In genomic region chr5:140725799-140726471, GRCh38 we compare ENCODE assay signal across 1 cellular context.
TF ChIP-seq lines count a peak whose summit lies in the region.

No MANE protein-coding gene starts in this region.

TF ChIP-seq in HepG2, 621 proteins besides CTCF, POLR2A, EP300 and RAD21 (continued from another document and continues in another):
- TF ChIP-seq DDIT3 (CRISPR knock-in tag; IDR thresholded peaks at IDR 0.05): no peak
- TF ChIP-seq ATF6 (CRISPR knock-in tag; conservative IDR thresholded peaks at IDR 0.05): no peak
- TF ChIP-seq MXD3 (CRISPR knock-in tag; IDR thresholded peaks at IDR 0.05): no peak
- peak; percentile 59; the same call in 1 of the 2 replicates for TF ChIP-seq ZBTB43 (CRISPR knock-in tag; conservative IDR thresholded peaks at IDR 0.05)
- no peak for TF ChIP-seq ZNF414 (CRISPR knock-in tag; IDR thresholded peaks at IDR 0.05)
- TF ChIP-seq ZNF10 (CRISPR knock-in tag; IDR thresholded peaks at IDR 0.05; ENCODE audit: borderline replicate concordance, low read depth): no peak
- TF ChIP-seq ZNF431 (CRISPR knock-in tag; IDR thresholded peaks at IDR 0.05; ENCODE audit: borderline replicate concordance, low read depth): no peak
- no peak for TF ChIP-seq ZIK1 (CRISPR knock-in tag; IDR thresholded peaks at IDR 0.05; ENCODE audit: borderline replicate concordance, low read depth)
- TF ChIP-seq ZNF891 (CRISPR knock-in tag; IDR thresholded peaks at IDR 0.05): no peak
- no peak for TF ChIP-seq ZNF138 (CRISPR knock-in tag; IDR thresholded peaks at IDR 0.05; ENCODE audit: low read depth)
- TF ChIP-seq ZC3H13 (CRISPR knock-in tag; IDR thresholded peaks at IDR 0.05): no peak
- TF ChIP-seq YEATS2 (CRISPR knock-in tag; IDR thresholded peaks at IDR 0.05; ENCODE audit: borderline replicate concordance): peak; percentile 69; the same call in 1 of the 2 replicates
- TF ChIP-seq ZNF44 (CRISPR knock-in tag; IDR thresholded peaks at IDR 0.05): no peak
- no peak for TF ChIP-seq REL (CRISPR knock-in tag; conservative IDR thresholded peaks at IDR 0.05)
- TF ChIP-seq ZNF572 (CRISPR knock-in tag; IDR thresholded peaks at IDR 0.05): no peak
- no peak for TF ChIP-seq ZNF713 (CRISPR knock-in tag; IDR thresholded peaks at IDR 0.05)
- no peak for TF ChIP-seq ZNF691 (CRISPR knock-in tag; IDR thresholded peaks at IDR 0.05; ENCODE audit: borderline replicate concordance, low read depth)
- no peak for TF ChIP-seq ZFP36 (IDR thresholded peaks at IDR 0.05; ENCODE audit: borderline replicate concordance, low read depth, low read length, partially characterized antibody)
- TF ChIP-seq THRA (CRISPR knock-in tag; IDR thresholded peaks at IDR 0.05; ENCODE audit: borderline replicate concordance): peak; percentile 49; the same call in 1 of the 2 replicates
- peak; percentile 61; the same call in 1 of the 2 replicates for TF ChIP-seq ZHX2 (IDR thresholded peaks at IDR 0.05; ENCODE audit: low read depth)
- no peak for TF ChIP-seq ZHX2 (CRISPR knock-in tag; IDR thresholded peaks at IDR 0.05; ENCODE audit: borderline replicate concordance)
- TF ChIP-seq TGIF2 (CRISPR knock-in tag; IDR thresholded peaks at IDR 0.05): no peak
- no peak for TF ChIP-seq ZNF549 (CRISPR knock-in tag; IDR thresholded peaks at IDR 0.05)
- no peak for TF ChIP-seq KDM4B (CRISPR knock-in tag; IDR thresholded peaks at IDR 0.05)
- peak; percentile 86 for TF ChIP-seq KAT8 (CRISPR knock-in tag; IDR thresholded peaks at IDR 0.05)
- TF ChIP-seq ZNF121 (CRISPR knock-in tag; IDR thresholded peaks at IDR 0.05): 0 out of 2 replicates have a peak, but pooled peaks have one; percentile 49
- peak in 1 of 2 experiments; percentile 61; a peak in 1 of 4 replicates for TF ChIP-seq ATF4 (CRISPR knock-in tag; IDR thresholded peaks at IDR 0.05)
- TF ChIP-seq POGK (CRISPR knock-in tag; conservative IDR thresholded peaks at IDR 0.05): peak; percentile 82
- no peak for TF ChIP-seq THAP8 (CRISPR knock-in tag; IDR thresholded peaks at IDR 0.05; ENCODE audit: borderline replicate concordance)
- TF ChIP-seq SP4 (CRISPR knock-in tag; IDR thresholded peaks at IDR 0.05): 0 out of 2 replicates have a peak, but pooled peaks have one; percentile 42
- no peak for TF ChIP-seq TCF12 (IDR thresholded peaks at IDR 0.05)
- no peak for TF ChIP-seq TCF12 (CRISPR knock-in tag; IDR thresholded peaks at IDR 0.05)
- TF ChIP-seq RELA (CRISPR knock-in tag; IDR thresholded peaks at IDR 0.05): no peak
- TF ChIP-seq GZF1 (CRISPR knock-in tag; IDR thresholded peaks at IDR 0.05): no peak
- 0 out of 2 replicates have a peak, but pooled peaks have one; percentile 59 for TF ChIP-seq ZNF557 (CRISPR knock-in tag; IDR thresholded peaks at IDR 0.05)
- no peak for TF ChIP-seq BORCS8-MEF2B (CRISPR knock-in tag; IDR thresholded peaks at IDR 0.05)
- TF ChIP-seq HHEX (CRISPR knock-in tag; IDR thresholded peaks at IDR 0.05): no peak
- TF ChIP-seq NR2F6 (IDR thresholded peaks at IDR 0.05): peak; percentile 44; the same call in 1 of the 2 replicates
- peak; percentile 42; the same call in 1 of the 2 replicates for TF ChIP-seq NR2F6 (CRISPR knock-in tag; IDR thresholded peaks at IDR 0.05)
- TF ChIP-seq ZNF510 (CRISPR knock-in tag; IDR thresholded peaks at IDR 0.05; ENCODE audit: low read depth): no peak
- TF ChIP-seq NR2C2 (CRISPR knock-in tag; IDR thresholded peaks at IDR 0.05; ENCODE audit: borderline replicate concordance): 0 out of 2 replicates have a peak, but pooled peaks have one; percentile 21
- TF ChIP-seq TRIM24 (CRISPR knock-in tag; IDR thresholded peaks at IDR 0.05): no peak
- TF ChIP-seq REST (IDR thresholded peaks at IDR 0.05; ENCODE audit: borderline replicate concordance in 1 of 2, low read depth in 1 of 2, low read length in 2 of 2): peak; percentile 17 to 91
